ENCODE assay signal across 23 cellular contexts in the genomic region with DNA sequence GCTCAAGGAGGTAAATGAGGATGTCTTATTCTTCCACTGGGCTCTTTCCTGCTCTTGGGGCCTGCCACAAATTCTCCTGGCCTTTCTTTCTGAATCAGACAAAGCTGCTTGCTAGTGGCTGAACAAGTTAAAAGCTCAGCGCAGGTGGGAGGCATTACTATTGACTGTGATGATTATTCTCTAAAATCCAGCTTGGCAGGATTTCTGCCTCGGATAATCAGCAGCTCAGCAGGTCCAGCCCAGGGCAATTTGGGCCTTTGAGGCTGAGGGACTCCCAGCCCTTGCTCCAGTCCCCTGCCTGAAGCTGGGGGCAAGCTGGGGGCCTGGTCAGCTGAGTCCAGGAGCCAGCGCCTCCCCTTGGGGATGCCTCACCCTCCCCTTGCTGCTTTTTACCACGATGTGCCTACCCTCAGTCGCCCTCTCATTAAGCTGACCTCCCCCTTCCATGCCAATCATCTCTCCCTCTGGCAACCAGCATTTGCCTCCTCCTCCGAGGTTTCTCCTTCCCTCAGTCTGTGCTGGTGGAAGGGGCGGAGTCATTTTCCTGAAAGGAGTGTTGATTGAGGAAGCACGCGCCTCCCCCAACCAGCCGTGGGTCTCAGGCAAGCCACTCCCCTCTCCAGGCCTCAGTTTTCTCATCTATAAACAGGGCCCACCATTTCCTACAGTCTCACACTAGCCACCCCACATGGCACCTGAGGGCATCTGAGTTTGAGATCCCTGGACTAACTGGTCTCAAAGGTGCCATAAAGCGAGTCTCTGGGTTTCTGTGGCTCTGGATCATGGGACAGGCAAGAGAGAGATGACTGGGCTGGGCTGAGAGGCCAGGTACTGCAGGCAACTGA.
DNase-seq lines count a peak whose midpoint lies in the region; ATAC-seq and TF ChIP-seq lines count a peak whose summit lies in the region.
"Had no signal": no experiment of that assay in that cellular context is flagged by ENCODE, and none has a peak within 500 bp of the region (broad histone marks: within the 10 kb centered on the region; RNA-seq: fewer than 3 reads in every experiment).

No MANE protein-coding gene starts in this region.

- H3K9me3 Mint-ChIP-seq in neural progenitor cell: no peaks in the 10 kb centered on the region
- H3K9me3 Mint-ChIP-seq: central memory CD8-positive, alpha-beta T cell; naive thymus-derived CD8-positive, alpha-beta T cell had no signal

- TF ChIP-seq POLR2A in heart left ventricle (IDR thresholded peaks at IDR 0.05): no peak

- H3K27me3 ChIP-seq in HUES64 (ENCODE audit: insufficient read depth, low read length): no peaks in the 10 kb centered on the region
- no peaks in the 10 kb centered on the region for H3K27me3 ChIP-seq in WERI-Rb-1 (ENCODE audit: insufficient read depth, low read depth, severe bottlenecking)
- no peaks in the 10 kb centered on the region for H3K27me3 ChIP-seq in neural progenitor cell
- peaks cover 0 to 5% (median 0%) of the 10 kb centered on the region in 9 donors for H3K27me3 ChIP-seq in heart left ventricle
- no peaks in the 10 kb centered on the region for H3K27me3 ChIP-seq in upper lobe of right lung

- peak; percentile 46 to 47 for DNase-seq in NCI-H2081 (lab: John Stamatoyannopoulos, UW)
- no peak for DNase-seq in NCI-H2081 treated with DMSO at 0.1 percent for 48 hours (lab: John Stamatoyannopoulos, UW)
- DNase-seq in WERI-Rb-1: peak; percentile 64
- peak; percentile 57 for DNase-seq in neural progenitor cell (ENCODE audit: low spot score)
- DNase-seq in heart left ventricle: no peak
- no peak for DNase-seq in NCI-H1930 (lab: John Stamatoyannopoulos, UW)
- DNase-seq in upper lobe of right lung: no peak
- DNase-seq: activated CD8-positive, alpha-beta T cell treated with anti-CD3 and anti-CD28 coated beads, Interleukin-2, amount 10 ng/mL, durations not matched to agents 7 days and 5 days; activated naive CD4-positive, alpha-beta T cell treated with anti-CD3 and anti-CD28 coated beads, Interleukin-2, amount 10 ng/mL, durations not matched to agents 7 days and 5 days; activated T-cell treated with anti-CD3 and anti-CD28 coated beads, Interleukin-2, amount 50 U/mL, for 1 hour; aorta; C1 segment of cervical spinal cord; effector CD4-positive, alpha-beta T cell; esophagus squamous epithelium; HCEC 1CT; naive thymus-derived CD8-positive, alpha-beta T cell; NCI-H226 had no signal

- H3K4me3 ChIP-seq in HUES64 (ENCODE audit: low read length) (no peak overlapping the region), WERI-Rb-1 (ENCODE audit: low read depth, low read length) (no peak overlapping the region), neural progenitor cell (no peak overlapping the region), heart left ventricle (no peak overlapping the region), upper lobe of right lung (no peak overlapping the region)
- H3K4me3 ChIP-seq: A549, esophagus squamous epithelium had no signal

- peak overlapping the region; percentile 58 for H3K4me2 ChIP-seq in neural progenitor cell
- H3K4me2 ChIP-seq: A549 had no signal

- intact Hi-C loops in heart left ventricle (cut with DNase I) (loop anchor here in 3 of 10 donors (5.0 kb wide), 3 partner anchors 34 to 94 kb away; no protein-coding TSS in a partner anchor), upper lobe of right lung (cut with DNase I) (no loop called here)

- no peak overlapping the region for H3K9ac ChIP-seq in HUES64 (ENCODE audit: low read depth, low read length)
- H3K9ac ChIP-seq in neural progenitor cell: no peak overlapping the region
- H3K9ac ChIP-seq: parathyroid adenoma had no signal

- H3K36me3 ChIP-seq in HUES64 (ENCODE audit: insufficient read depth, low read length) (no peaks in the 10 kb centered on the region), WERI-Rb-1 (no peaks in the 10 kb centered on the region), neural progenitor cell (no peaks in the 10 kb centered on the region), heart left ventricle (no peaks in the 10 kb centered on the region), upper lobe of right lung (no peaks in the 10 kb centered on the region)
- H3K36me3 ChIP-seq: esophagus squamous epithelium had no signal

- WGBS in HUES64: 60% methylated on average over 9 of the region's 11 CpGs
- WGBS in heart left ventricle, 4 donors: 76 to 83% (median 79%) methylated on average over 11 of the region's 11 CpGs

- H3F3A ChIP-seq in neural progenitor cell (ENCODE audit: low read depth): peaks cover 63% of the 10 kb centered on the region

- H3K4me1 ChIP-seq in HUES64 (ENCODE audit: insufficient read depth, low read length) (peaks cover 53% of the 10 kb centered on the region), neural progenitor cell (peaks cover 72% of the 10 kb centered on the region), heart left ventricle (peaks cover 0 to 64% (median 28%) of the 10 kb centered on the region in 12 donors), upper lobe of right lung (peaks cover 37% of the 10 kb centered on the region)
- H3K4me1 ChIP-seq: parathyroid adenoma had no signal

- no peaks in the 10 kb centered on the region for H3K36me3 Mint-ChIP-seq in neural progenitor cell
- H3K36me3 Mint-ChIP-seq: activated naive CD4-positive, alpha-beta T cell treated with anti-CD3 and anti-CD28 coated beads, Interleukin-2, amount 10 ng/mL, durations not matched to agents 7 days and 5 days had no signal

- H3K79me2 ChIP-seq in neural progenitor cell (ENCODE audit: low read depth): no peaks in the 10 kb centered on the region
- H3K79me2 ChIP-seq: parathyroid adenoma had no signal

- H3K4me1 Mint-ChIP-seq in neural progenitor cell: peaks cover 49% of the 10 kb centered on the region

- ATAC-seq in heart left ventricle: no peak
- no peak for ATAC-seq in upper lobe of right lung
- ATAC-seq: A549; activated CD8-positive, alpha-beta T cell treated with anti-CD3 and anti-CD28 coated beads, Interleukin-2, amount 10 ng/mL, durations not matched to agents 7 days and 5 days; naive thymus-derived CD8-positive, alpha-beta T cell; sciatic nerve; SK-N-SH treated with all-trans-retinoic acid at 6 μM for 48 hours had no signal

- H4K20me1 ChIP-seq in neural progenitor cell (ENCODE audit: low read depth): no peaks in the 10 kb centered on the region

- H3K27ac ChIP-seq in HUES64 (ENCODE audit: low read depth, low read length) (peak overlapping the region; percentile 22; the same call in 1 of the 2 replicates), WERI-Rb-1 (peak overlapping the region; percentile 70), neural progenitor cell (peak overlapping the region; percentile 81), heart left ventricle (no peak overlapping the region), upper lobe of right lung (no peak overlapping the region)
- H3K27ac ChIP-seq: A549, esophagus squamous epithelium, parathyroid adenoma had no signal

- H3K27me3 Mint-ChIP-seq in neural progenitor cell (ENCODE audit: insufficient read depth, low read depth): peaks cover 20% of the 10 kb centered on the region
- H3K27me3 Mint-ChIP-seq: central memory CD8-positive, alpha-beta T cell; naive thymus-derived CD8-positive, alpha-beta T cell had no signal

- H2AFZ ChIP-seq in neural progenitor cell (replicated peaks): no peak overlapping the region
- H2AFZ ChIP-seq: parathyroid adenoma had no signal

- TF ChIP-seq CTCF in WERI-Rb-1 (IDR thresholded peaks at IDR 0.05; ENCODE audit: low read depth, low read length) (no peak), neural progenitor cell (IDR thresholded peaks at IDR 0.05) (no peak), heart left ventricle (IDR thresholded peaks at IDR 0.05) (no peak), upper lobe of right lung (IDR thresholded peaks at IDR 0.05) (no peak)

- H3K9me3 ChIP-seq in HUES64 (ENCODE audit: insufficient read depth, low read depth, low read length) (no peaks in the 10 kb centered on the region), WERI-Rb-1 (ENCODE audit: severe bottlenecking) (peaks cover 4% of the 10 kb centered on the region), neural progenitor cell (ENCODE audit: low read depth) (no peaks in the 10 kb centered on the region), heart left ventricle (no peaks in the 10 kb centered on the region), upper lobe of right lung (no peaks in the 10 kb centered on the region)
- H3K9me3 ChIP-seq: A549, esophagus squamous epithelium had no signal

- peak overlapping the region; percentile 80 for H3K27ac Mint-ChIP-seq in neural progenitor cell
- H3K27ac Mint-ChIP-seq: activated CD8-positive, alpha-beta T cell treated with anti-CD3 and anti-CD28 coated beads, Interleukin-2, amount 10 ng/mL, durations not matched to agents 7 days and 5 days; activated naive CD4-positive, alpha-beta T cell treated with anti-CD3 and anti-CD28 coated beads, Interleukin-2, amount 10 ng/mL, durations not matched to agents 7 days and 5 days had no signal

- peak overlapping the region; percentile 70 for H3K4me3 Mint-ChIP-seq in neural progenitor cell
- H3K4me3 Mint-ChIP-seq: activated CD8-positive, alpha-beta T cell treated with anti-CD3 and anti-CD28 coated beads, Interleukin-2, amount 10 ng/mL, durations not matched to agents 7 days and 5 days; activated naive CD4-positive, alpha-beta T cell treated with anti-CD3 and anti-CD28 coated beads, Interleukin-2, amount 10 ng/mL, durations not matched to agents 7 days and 5 days; central memory CD8-positive, alpha-beta T cell; naive thymus-derived CD8-positive, alpha-beta T cell had no signal

Comparison
In these comparisons a context has a peak if more than half of its experiments do, and no peak if none do; other contexts are left out.
1. DNase-seq: peak in NCI-H2081 (2 of 2), WERI-Rb-1 (single experiment) and neural progenitor cell (single experiment); none in NCI-H2081 treated with DMSO at 0.1 percent for 48 hours (single experiment), heart left ventricle (0 of 5), NCI-H1930 (0 of 2) and upper lobe of right lung (single experiment).
2. H3K27ac ChIP-seq: peak in HUES64 (single experiment), WERI-Rb-1 (single experiment) and neural progenitor cell (single experiment); none in heart left ventricle (0 of 12) and upper lobe of right lung (single experiment).